ENCODE assay signal across 11 cellular contexts in the genomic region with DNA sequence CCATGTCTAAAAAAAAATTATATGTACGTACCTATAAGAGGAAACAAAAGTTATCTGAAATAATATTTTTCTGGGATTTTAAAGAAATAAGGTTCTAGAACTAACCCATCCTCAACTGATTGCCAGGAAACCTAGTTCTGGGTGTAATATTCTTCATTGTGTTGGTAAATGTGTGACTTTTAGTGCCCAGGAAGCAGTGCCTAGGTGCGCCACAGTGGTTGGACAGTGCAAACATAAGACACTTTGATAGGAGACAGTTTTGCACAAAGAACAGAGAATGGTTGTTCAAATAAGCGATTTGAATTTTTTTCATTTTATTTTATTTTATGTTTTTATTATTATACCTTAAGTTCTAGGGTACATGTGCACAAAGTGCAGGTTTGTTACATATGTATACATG. TPM values are rescaled to one million over a fixed set of nuclear protein-coding genes. Genes with fewer than 3 reads are reported as not detected.
"Had no signal": no experiment of that assay in that cellular context is flagged by ENCODE, and none has a peak within 500 bp of the region (broad histone marks: within the 10 kb centered on the region; RNA-seq: fewer than 3 reads in every experiment).

No MANE protein-coding gene starts in this region.

- H3K9me3 ChIP-seq: HAP-1 had no signal

- ATAC-seq: GM23338, HCT116 had no signal

- H3K27ac ChIP-seq: GM23248 had no signal

- DNase-seq: GM23248, GOT3, H7, H9, HCEC 1CT, HFFc6 had no signal

- H3K4me1 ChIP-seq: HAP-1 had no signal

- H3K4me3 ChIP-seq: GM23248, GM23338, HAP-1 had no signal

- H3K36me3 ChIP-seq: HAP-1 had no signal

RNA-seq across cellular contexts. Expression of gene PTTG2, which starts 22.0 kb away (rescaled TPM):
- total RNA-seq: GM23248, GM23338, H1, H4, H7, H9, HFFc6 had no signal
